ENCODE assay signal across 8 cellular contexts in the genomic region with DNA sequence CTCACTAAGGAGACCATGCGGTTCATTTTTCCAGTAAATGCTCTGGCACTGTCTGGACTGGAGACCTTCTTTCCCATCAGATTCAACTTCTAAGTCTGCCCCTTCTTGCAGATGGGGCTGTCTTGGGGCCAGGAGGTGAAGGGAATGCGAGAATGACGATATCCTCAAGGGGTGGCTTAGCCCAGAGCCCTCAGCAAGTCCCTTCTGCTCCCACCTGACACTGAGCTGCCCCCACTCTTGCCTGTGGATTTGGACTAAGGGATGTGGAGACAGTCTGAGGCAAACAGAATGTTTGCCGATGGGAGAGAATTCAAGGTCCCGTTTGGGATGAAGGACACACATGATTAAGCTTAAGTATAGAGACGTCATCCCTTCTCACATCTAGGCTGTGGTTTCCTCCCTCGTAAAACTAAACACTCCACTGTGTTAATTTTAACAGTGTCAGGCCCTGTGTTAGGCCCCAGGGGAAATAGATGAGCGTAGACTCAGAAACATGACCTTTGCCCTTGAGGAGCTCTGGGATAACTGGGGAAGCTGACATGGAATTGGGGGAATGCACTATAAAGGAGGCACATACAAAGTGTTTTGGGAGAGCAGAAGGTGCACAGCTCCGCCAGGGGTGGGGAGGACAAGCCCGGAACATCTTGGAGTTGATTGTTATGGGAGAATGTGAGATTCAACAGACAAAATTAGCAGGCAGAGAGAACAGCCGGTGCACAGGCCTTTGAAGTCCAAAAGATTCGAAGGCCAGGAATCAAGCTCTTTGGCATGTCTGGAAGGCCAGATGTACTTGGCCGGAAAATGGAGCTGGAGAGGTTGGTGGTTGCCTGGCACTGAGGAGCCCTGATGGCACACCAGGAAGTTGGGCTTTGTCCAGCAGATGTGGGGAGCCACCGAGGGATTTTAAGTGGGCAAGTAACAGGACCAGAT.
DNase-seq lines count a peak whose midpoint lies in the region; ATAC-seq and TF ChIP-seq lines count a peak whose summit lies in the region.
"Had no signal": no experiment of that assay in that cellular context is flagged by ENCODE, and none has a peak within 500 bp of the region (broad histone marks: within the 10 kb centered on the region; RNA-seq: fewer than 3 reads in every experiment).

No MANE protein-coding gene starts in this region.

- WGBS in esophagus muscularis mucosa, result 77% methylated on average over 14 of the region's 14 CpGs

- no peak for TF ChIP-seq POLR2A in esophagus muscularis mucosa (IDR thresholded peaks at IDR 0.05; ENCODE audit: low read depth)

- peak overlapping the region in 3 of 4 donors; percentile 38 to 54 (median 52) for H3K27ac ChIP-seq in esophagus muscularis mucosa (replicated peaks in 1 of 4)
- peak overlapping the region; percentile 18 for H3K27ac ChIP-seq in stomach smooth muscle (ENCODE audit: low read length)

- H3K36me3 ChIP-seq in esophagus muscularis mucosa (no peaks in the 10 kb centered on the region), stomach smooth muscle (ENCODE audit: control insufficient read depth in 2 of 2, insufficient read depth in 2 of 2, low read length in 2 of 2) (no peaks in the 10 kb centered on the region)

- intact Hi-C loops in esophagus muscularis mucosa (cut with DNase I), result no loop called here

- ATAC-seq in GM19324 (IDR thresholded peaks at IDR 0.05; ENCODE audit: low FRiP score, unreplicated experiment) (peak; percentile 42), HG03139 (IDR thresholded peaks at IDR 0.05; ENCODE audit: unreplicated experiment) (peak; percentile 84), GM18858 (IDR thresholded peaks at IDR 0.05; ENCODE audit: unreplicated experiment) (no peak)

- no peak overlapping the region for H3K9ac ChIP-seq in stomach smooth muscle (ENCODE audit: low read length in 2 of 2)

- H3K27me3 ChIP-seq in esophagus muscularis mucosa (no peaks in the 10 kb centered on the region), stomach smooth muscle (ENCODE audit: control insufficient read depth in 1 of 2, insufficient read depth in 2 of 2, low read length in 2 of 2) (no peaks in the 10 kb centered on the region)

- H3K9me3 ChIP-seq in esophagus muscularis mucosa, result no peaks in the 10 kb centered on the region
- H3K9me3 ChIP-seq in stomach smooth muscle (ENCODE audit: control insufficient read depth in 2 of 2, low read length in 2 of 2), result no peaks in the 10 kb centered on the region

- no peak for TF ChIP-seq EP300 in esophagus muscularis mucosa (IDR thresholded peaks at IDR 0.05)

- H3K4me3 ChIP-seq in esophagus muscularis mucosa (no peak overlapping the region), stomach smooth muscle (ENCODE audit: low read length in 2 of 2) (no peak overlapping the region)

- peaks cover 10 to 25% (median 20%) of the 10 kb centered on the region in 4 donors for H3K4me1 ChIP-seq in esophagus muscularis mucosa
- H3K4me1 ChIP-seq in stomach smooth muscle (ENCODE audit: control insufficient read depth, insufficient read depth, low read length), result peaks cover 7% of the 10 kb centered on the region

- TF ChIP-seq CTCF in esophagus muscularis mucosa (IDR thresholded peaks at IDR 0.05), result no peak

- DNase-seq in esophagus muscularis mucosa (ENCODE audit: extremely low spot score), result no peak
- no peak for DNase-seq in NCI-H1930 (lab: John Stamatoyannopoulos, UW)
- no peak for DNase-seq in activated naive CD4-positive, alpha-beta T cell treated with Interleukin-2 at 50 U/mL for 16 hours
- DNase-seq: NCI-H2171 had no signal
